8 cellular contexts compared by ENCODE assay signal in genomic region chr12:14723763-14724162, GRCh38. TPM values are rescaled to one million over a fixed set of nuclear protein-coding genes. Genes with fewer than 3 reads are reported as not detected.
DNase-seq lines count a peak whose midpoint lies in the region; ATAC-seq and TF ChIP-seq lines count a peak whose summit lies in the region.

No MANE protein-coding gene starts in this region.

- ATAC-seq in HG03139 (IDR thresholded peaks at IDR 0.05; ENCODE audit: unreplicated experiment): no peak

- DNase-seq in GM12865 (ENCODE audit: low read depth): peak; percentile 74
- peak; percentile 46 for DNase-seq in T-helper 9 cell
- peak; percentile 43 for DNase-seq in astrocyte of the hippocampus (ENCODE audit: low read depth, low spot score)
- DNase-seq in iris pigment epithelial cell (ENCODE audit: low read depth): peak; percentile 60
- peak; percentile 30 to 47 for DNase-seq in stimulated activated CD4-positive, alpha-beta T cell treated with anti-CD3 and anti-CD28 coated beads, Interleukin-4, amount 100 ng/mL, for 4 hours
- DNase-seq in glutamatergic neuron: no peak

- no peaks in the 10 kb centered on the region for H4K20me1 ChIP-seq in KMS-11 (ENCODE audit: insufficient read depth)

- no peaks in the 10 kb centered on the region for H3K4me1 ChIP-seq in KMS-11 (ENCODE audit: low read depth, poor library complexity, severe bottlenecking)

- no peak overlapping the region for H2AFZ ChIP-seq in KMS-11 (ENCODE audit: low read depth)

- no peak overlapping the region for H3K27ac ChIP-seq in KMS-11

- peaks cover 9% of the 10 kb centered on the region for H3K27me3 Mint-ChIP-seq in glutamatergic neuron (ENCODE audit: unreplicated experiment)

- peaks cover 6% of the 10 kb centered on the region for H3K9me3 Mint-ChIP-seq in glutamatergic neuron (ENCODE audit: unreplicated experiment)

- H3K36me3 ChIP-seq in KMS-11 (ENCODE audit: insufficient read depth): no peaks in the 10 kb centered on the region

- H3K4me3 ChIP-seq in GM12865 (ENCODE audit: low read depth, low read length): no peak overlapping the region
- H3K4me3 ChIP-seq in KMS-11 (IDR thresholded peaks at IDR 0.05; ENCODE audit: insufficient read depth, low read depth, low read length): no peak overlapping the region

- H3K4me2 ChIP-seq in KMS-11: no peak overlapping the region

- no peaks in the 10 kb centered on the region for H3K4me1 Mint-ChIP-seq in glutamatergic neuron (ENCODE audit: low read depth, unreplicated experiment)

- H3K27me3 ChIP-seq in KMS-11 (ENCODE audit: insufficient read depth, low read depth): no peaks in the 10 kb centered on the region

- peaks cover 17% of the 10 kb centered on the region for H3K36me3 Mint-ChIP-seq in glutamatergic neuron (ENCODE audit: unreplicated experiment)

- no peak overlapping the region for H3K27ac Mint-ChIP-seq in glutamatergic neuron (ENCODE audit: unreplicated experiment)

- TF ChIP-seq CTCF in GM12865 (IDR thresholded peaks at IDR 0.05; ENCODE audit: insufficient read depth, low read depth, low read length, missing control alignments) (peak; percentile 65), KMS-11 (conservative IDR thresholded peaks at IDR 0.05; ENCODE audit: low read depth, low read length) (peak; percentile 73), glutamatergic neuron (IDR thresholded peaks at IDR 0.05; ENCODE audit: partially characterized antibody, unreplicated experiment) (no peak)

- H3K9ac ChIP-seq in KMS-11: no peak overlapping the region

- H3K79me2 ChIP-seq in KMS-11 (ENCODE audit: insufficient read depth, low read depth): no peaks in the 10 kb centered on the region

- H3K4me3 Mint-ChIP-seq in glutamatergic neuron (ENCODE audit: unreplicated experiment): no peak overlapping the region

RNA-seq across cellular contexts. Expression of gene GUCY2C, which starts 27.4 kb away (rescaled TPM):
- total RNA-seq in glutamatergic neuron (ENCODE audit: unreplicated experiment): not detected
